ENCODE assay signal across 8 cellular contexts in the genomic region with DNA sequence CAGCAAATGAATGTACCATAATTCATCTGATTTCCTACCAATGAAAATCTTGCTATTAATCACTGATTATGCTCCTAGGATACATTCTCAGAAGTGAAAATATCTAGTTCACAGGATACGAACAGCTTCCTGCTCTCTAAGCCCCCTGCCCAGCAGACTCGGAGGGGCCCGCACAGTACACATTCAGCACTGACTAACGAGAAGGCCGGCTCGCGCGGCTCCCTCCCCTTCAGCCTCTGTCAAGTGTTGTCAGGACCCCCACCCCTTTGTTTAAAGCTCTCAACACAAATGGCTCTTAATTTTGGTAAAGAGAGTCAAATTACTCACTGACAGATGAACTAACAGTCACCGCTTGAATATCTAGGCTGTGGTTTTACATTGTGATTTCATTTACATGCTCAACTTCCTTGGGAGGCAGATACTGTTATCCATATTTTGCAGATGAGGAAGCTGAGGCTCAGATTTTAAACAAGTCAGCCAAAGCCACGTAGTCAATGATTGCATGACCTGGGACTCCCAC.
DNase-seq lines count a peak whose midpoint lies in the region; ATAC-seq and TF ChIP-seq lines count a peak whose summit lies in the region.

No MANE protein-coding gene starts in this region.

- DNase-seq in GM12865 (ENCODE audit: low read depth) (no peak), NCI-H2029 treated with DMSO at 0.1 percent for 48 hours (lab: John Stamatoyannopoulos, UW) (peak; percentile 73), brain microvascular endothelial cell (peak; percentile 58), osteocyte (ENCODE audit: extremely low spot score, unreplicated experiment) (no peak), RPMI8226 (no peak)

- peak overlapping the region; percentile 52 for H3K27ac Mint-ChIP-seq in osteocyte (ENCODE audit: unreplicated experiment)

- H3K36me3 Mint-ChIP-seq in osteocyte (ENCODE audit: unreplicated experiment): peaks cover 22% of the 10 kb centered on the region

- H3K9me3 Mint-ChIP-seq in osteocyte (ENCODE audit: unreplicated experiment): no peaks in the 10 kb centered on the region

- ATAC-seq in GM21447 (IDR thresholded peaks at IDR 0.05; ENCODE audit: unreplicated experiment) (no peak), GM19455 (IDR thresholded peaks at IDR 0.05; ENCODE audit: unreplicated experiment) (no peak), GM21515 (IDR thresholded peaks at IDR 0.05; ENCODE audit: unreplicated experiment) (no peak)

- no peak for TF ChIP-seq CTCF in GM12865 (IDR thresholded peaks at IDR 0.05; ENCODE audit: insufficient read depth, low read depth, low read length, missing control alignments)
- TF ChIP-seq CTCF in brain microvascular endothelial cell (IDR thresholded peaks at IDR 0.05; ENCODE audit: low read depth, low read length, missing control alignments): no peak
- TF ChIP-seq CTCF in osteocyte (IDR thresholded peaks at IDR 0.05): no peak

- H3K4me3 Mint-ChIP-seq in osteocyte (ENCODE audit: unreplicated experiment): no peak overlapping the region

- in situ Hi-C loops in brain microvascular endothelial cell (cut with HindIII; ENCODE audit: low pct_ligation_motif_present, low sequenced_read_pairs): no loop called here

- H3K27ac ChIP-seq in brain microvascular endothelial cell: peak overlapping the region; percentile 82

- H3K27me3 ChIP-seq in brain microvascular endothelial cell (replicated peaks): no peaks in the 10 kb centered on the region

- peaks cover 10% of the 10 kb centered on the region for H3K4me1 Mint-ChIP-seq in osteocyte (ENCODE audit: unreplicated experiment)

- H3K36me3 ChIP-seq in brain microvascular endothelial cell (replicated peaks): peaks cover 11% of the 10 kb centered on the region

- H3K4me3 ChIP-seq in GM12865 (ENCODE audit: low read depth, low read length) (peak overlapping the region; percentile 12; the same call in 1 of the 2 replicates), brain microvascular endothelial cell (ENCODE audit: low read depth, low read length) (peak overlapping the region; percentile 3)

- no peaks in the 10 kb centered on the region for H3K27me3 Mint-ChIP-seq in osteocyte (ENCODE audit: unreplicated experiment)

Comparison
In these comparisons a context has a peak if more than half of its experiments do, and no peak if none do; other contexts are left out.
1. DNase-seq: peak in NCI-H2029 treated with DMSO at 0.1 percent for 48 hours (single experiment) and brain microvascular endothelial cell (single experiment); none in GM12865 (single experiment), osteocyte (single experiment) and RPMI8226 (single experiment).